In the genomic region with DNA sequence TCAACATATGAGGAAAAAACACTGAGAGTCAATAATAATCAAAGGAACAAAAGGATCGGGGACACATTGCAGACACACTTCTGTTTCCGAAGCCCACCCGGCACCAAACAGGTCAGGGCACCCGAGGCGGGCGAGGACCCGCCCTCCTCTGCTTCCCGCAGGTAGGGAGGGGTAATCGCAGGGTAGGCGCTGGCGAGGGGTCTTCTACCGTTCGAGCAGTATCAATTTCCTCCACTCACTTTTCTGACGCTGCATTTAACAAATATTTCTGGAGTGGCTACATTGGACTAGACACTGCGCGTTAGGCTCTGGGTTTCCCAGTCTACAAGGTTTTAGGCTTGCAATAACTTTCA, we compare ENCODE assay signal across 9 cellular contexts. TPM values are rescaled to one million over a fixed set of nuclear protein-coding genes. Genes with fewer than 3 reads are reported as not detected.
DNase-seq lines count a peak whose midpoint lies in the region; ATAC-seq and TF ChIP-seq lines count a peak whose summit lies in the region.
"Had no signal": no experiment of that assay in that cellular context is flagged by ENCODE, and none has a peak within 500 bp of the region (broad histone marks: within the 10 kb centered on the region; RNA-seq: fewer than 3 reads in every experiment).

No MANE protein-coding gene starts in this region.

- peaks cover under 1% of the 10 kb centered on the region for H3K27me3 Mint-ChIP-seq in activated CD4-positive, alpha-beta T cell treated with anti-CD3 and anti-CD28 coated beads, Interleukin-2, amount 10 ng/mL, durations not matched to agents 24 days and 14 days
- no peaks in the 10 kb centered on the region for H3K27me3 Mint-ChIP-seq in activated naive CD8-positive, alpha-beta T cell treated with anti-CD3 and anti-CD28 coated beads for 36 hours

- intact Hi-C loops in activated CD4-positive, alpha-beta T cell treated with anti-CD3 and anti-CD28 coated beads, Interleukin-2, amount 10 ng/mL, durations not matched to agents 24 days and 14 days (cut with micrococcal nuclease): loop anchor here (5.0 to 10.0 kb wide), 4 partner anchors 108 to 1320 kb away; a partner anchor contains a TSS

- H3K27ac ChIP-seq in thymus (ENCODE audit: low read depth): peak overlapping the region; percentile 89

- H3K36me3 Mint-ChIP-seq in activated CD4-positive, alpha-beta T cell treated with anti-CD3 and anti-CD28 coated beads, Interleukin-2, amount 10 ng/mL, durations not matched to agents 24 days and 14 days (ENCODE audit: low read depth): peaks cover 43% of the 10 kb centered on the region
- H3K36me3 Mint-ChIP-seq in activated naive CD8-positive, alpha-beta T cell treated with anti-CD3 and anti-CD28 coated beads for 36 hours: peaks cover 42% of the 10 kb centered on the region

- no peaks in the 10 kb centered on the region for H3K27me3 ChIP-seq in kidney epithelial cell (ENCODE audit: control insufficient read depth, insufficient read depth, low read length)
- H3K27me3 ChIP-seq in thymus (ENCODE audit: control insufficient read depth, insufficient read depth): no peaks in the 10 kb centered on the region

- no peaks in the 10 kb centered on the region for H3K9me3 ChIP-seq in thymus (ENCODE audit: control insufficient read depth)

- H3K4me3 Mint-ChIP-seq in activated CD4-positive, alpha-beta T cell treated with anti-CD3 and anti-CD28 coated beads, Interleukin-2, amount 10 ng/mL, durations not matched to agents 24 days and 14 days: peak overlapping the region; percentile 96
- H3K4me3 Mint-ChIP-seq in activated naive CD8-positive, alpha-beta T cell treated with anti-CD3 and anti-CD28 coated beads for 36 hours: peak overlapping the region; percentile 90

- H3K27ac Mint-ChIP-seq in activated CD4-positive, alpha-beta T cell treated with anti-CD3 and anti-CD28 coated beads, Interleukin-2, amount 10 ng/mL, durations not matched to agents 24 days and 14 days: peak overlapping the region; percentile 99
- peak overlapping the region; percentile 96 for H3K27ac Mint-ChIP-seq in activated naive CD8-positive, alpha-beta T cell treated with anti-CD3 and anti-CD28 coated beads for 36 hours

- H3K9me3 Mint-ChIP-seq in activated CD4-positive, alpha-beta T cell treated with anti-CD3 and anti-CD28 coated beads, Interleukin-2, amount 10 ng/mL, durations not matched to agents 24 days and 14 days: no peaks in the 10 kb centered on the region
- H3K9me3 Mint-ChIP-seq in activated naive CD8-positive, alpha-beta T cell treated with anti-CD3 and anti-CD28 coated beads for 36 hours: no peaks in the 10 kb centered on the region

- peak overlapping the region; percentile 96 for H3K4me3 ChIP-seq in kidney epithelial cell (ENCODE audit: low read depth, low read length)
- peak overlapping the region; percentile 65 for H3K4me3 ChIP-seq in thymus (ENCODE audit: low read length)

- 1% methylated on average over 16 of the region's 16 CpGs for WGBS in thymus

- TF ChIP-seq CTCF in kidney epithelial cell (IDR thresholded peaks at IDR 0.05; ENCODE audit: insufficient read depth, low read length, poor library complexity, severe bottlenecking): no peak

- ATAC-seq in GM21423 (IDR thresholded peaks at IDR 0.05; ENCODE audit: unreplicated experiment): no peak

- peaks cover 50% of the 10 kb centered on the region for H3K4me1 Mint-ChIP-seq in activated CD4-positive, alpha-beta T cell treated with anti-CD3 and anti-CD28 coated beads, Interleukin-2, amount 10 ng/mL, durations not matched to agents 24 days and 14 days
- H3K4me1 Mint-ChIP-seq in activated naive CD8-positive, alpha-beta T cell treated with anti-CD3 and anti-CD28 coated beads for 36 hours: peaks cover 42% of the 10 kb centered on the region

- H3K36me3 ChIP-seq in kidney epithelial cell (ENCODE audit: control insufficient read depth, insufficient read depth, low read length) (no peaks in the 10 kb centered on the region), thymus (ENCODE audit: control insufficient read depth, insufficient read depth) (no peaks in the 10 kb centered on the region)

- DNase-seq in activated CD4-positive, alpha-beta T cell treated with anti-CD3 and anti-CD28 coated beads, Interleukin-2, amount 10 ng/mL, durations not matched to agents 24 days and 14 days: peak; percentile 71
- DNase-seq in activated CD4-positive, alpha-beta T cell treated with anti-CD3 and anti-CD28 coated beads for 48 hours: no peak
- DNase-seq in activated naive CD8-positive, alpha-beta T cell treated with anti-CD3 and anti-CD28 coated beads for 36 hours: peak; percentile 21
- no peak for DNase-seq in kidney epithelial cell (ENCODE audit: low read depth)
- DNase-seq in NCI-H128 (lab: John Stamatoyannopoulos, UW; ENCODE audit: unreplicated experiment): no peak
- DNase-seq in NCI-H1930 (lab: John Stamatoyannopoulos, UW): no peak

- H3K4me1 ChIP-seq in thymus (ENCODE audit: control insufficient read depth, insufficient read depth, low read length): peaks cover 11% of the 10 kb centered on the region

RNA-seq across cellular contexts. Expression of a gene that starts 1.3 kb away (rescaled TPM):
- total RNA-seq in activated CD4-positive, alpha-beta T cell treated with anti-CD3 and anti-CD28 coated beads, Interleukin-2, amount 10 ng/mL, durations not matched to agents 24 days and 14 days: 463 TPM in 2 replicates
- total RNA-seq in activated naive CD8-positive, alpha-beta T cell treated with anti-CD3 and anti-CD28 coated beads for 36 hours: 100 to 1,000 TPM; 321 to 327 TPM
- total RNA-seq in kidney epithelial cell: 271 and 321 TPM in 2 replicates
- polyA plus RNA-seq in thymus: 448 TPM

RNA-seq across cellular contexts. Expression of a gene that starts 47.1 kb away (rescaled TPM):
- not detected in 2 replicates for total RNA-seq in activated CD4-positive, alpha-beta T cell treated with anti-CD3 and anti-CD28 coated beads, Interleukin-2, amount 10 ng/mL, durations not matched to agents 24 days and 14 days
- total RNA-seq in activated naive CD8-positive, alpha-beta T cell treated with anti-CD3 and anti-CD28 coated beads for 36 hours: not detected
- total RNA-seq in kidney epithelial cell: not detected in 2 replicates
- polyA plus RNA-seq in thymus: 0.23 TPM
- total RNA-seq: subcutaneous adipose tissue had no signal

Comparison
In these comparisons a context has a peak if more than half of its experiments do, and no peak if none do; other contexts are left out.
1. DNase-seq: peak in activated CD4-positive, alpha-beta T cell treated with anti-CD3 and anti-CD28 coated beads, Interleukin-2, amount 10 ng/mL, durations not matched to agents 24 days and 14 days (single experiment) and activated naive CD8-positive, alpha-beta T cell treated with anti-CD3 and anti-CD28 coated beads for 36 hours (single experiment); none in activated CD4-positive, alpha-beta T cell treated with anti-CD3 and anti-CD28 coated beads for 48 hours (single experiment), kidney epithelial cell (single experiment), NCI-H128 (single experiment) and NCI-H1930 (0 of 2).